ENCODE assay signal across 34 cellular contexts in genomic region chr4:90753068-90753467, GRCh38.
"Had no signal": no experiment of that assay in that cellular context is flagged by ENCODE, and none has a peak within 500 bp of the region (broad histone marks: within the 10 kb centered on the region; RNA-seq: fewer than 3 reads in every experiment).

No MANE protein-coding gene starts in this region.

- H3K27ac ChIP-seq: body of pancreas, brain microvascular endothelial cell, breast epithelium, VCaP had no signal

- H3K27me3 Mint-ChIP-seq: activated CD4-positive, alpha-beta memory T cell treated with anti-CD3 and anti-CD28 coated beads, Interleukin-2, amount 10 ng/mL, durations not matched to agents 7 days and 5 days; activated CD4-positive, alpha-beta T cell treated with anti-CD3 and anti-CD28 coated beads for 36 hours; activated CD4-positive, alpha-beta T cell treated with anti-CD3 and anti-CD28 coated beads, Interleukin-2, amount 10 ng/mL, durations not matched to agents 7 days and 5 days; activated CD8-positive, alpha-beta memory T cell treated with anti-CD3 and anti-CD28 coated beads, Interleukin-2, amount 10 ng/mL, durations not matched to agents 7 days and 5 days; activated naive CD4-positive, alpha-beta T cell treated with anti-CD3 and anti-CD28 coated beads, Interleukin-2, amount 10 ng/mL, durations not matched to agents 7 days and 5 days; activated naive CD4-positive, alpha-beta T cell treated with anti-CD3 and anti-CD28 coated beads, Interleukin-2, amount 50 U/mL, for 24 hours; activated naive CD8-positive, alpha-beta T cell; activated naive CD8-positive, alpha-beta T cell treated with anti-CD3 and anti-CD28 coated beads, Interleukin-2, amount 10 ng/mL, durations not matched to agents 7 days and 5 days; activated naive CD8-positive, alpha-beta T cell treated with anti-CD3 and anti-CD28 coated beads, Interleukin-2, amount 50 U/mL, for 24 hours; activated T-cell treated with anti-CD3 and anti-CD28 coated beads, Interleukin-2, amount 50 U/mL, for 24 hours had no signal

- H3K4me3 Mint-ChIP-seq: activated CD4-positive, alpha-beta memory T cell treated with anti-CD3 and anti-CD28 coated beads, Interleukin-2, amount 10 ng/mL, durations not matched to agents 7 days and 5 days; activated CD4-positive, alpha-beta T cell treated with anti-CD3 and anti-CD28 coated beads for 36 hours; activated CD4-positive, alpha-beta T cell treated with anti-CD3 and anti-CD28 coated beads, Interleukin-2, amount 10 ng/mL, durations not matched to agents 7 days and 5 days; activated CD8-positive, alpha-beta memory T cell treated with anti-CD3 and anti-CD28 coated beads, Interleukin-2, amount 10 ng/mL, durations not matched to agents 7 days and 5 days; activated CD8-positive, alpha-beta T cell treated with anti-CD3 and anti-CD28 coated beads, Interleukin-2, amount 10 ng/mL, durations not matched to agents 7 days and 5 days; activated naive CD4-positive, alpha-beta T cell treated with anti-CD3 and anti-CD28 coated beads, Interleukin-2, amount 10 ng/mL, durations not matched to agents 7 days and 5 days; activated naive CD4-positive, alpha-beta T cell treated with anti-CD3 and anti-CD28 coated beads, Interleukin-2, amount 50 U/mL, for 24 hours; activated naive CD8-positive, alpha-beta T cell; activated naive CD8-positive, alpha-beta T cell treated with anti-CD3 and anti-CD28 coated beads, Interleukin-2, amount 10 ng/mL, durations not matched to agents 7 days and 5 days; activated naive CD8-positive, alpha-beta T cell treated with anti-CD3 and anti-CD28 coated beads, Interleukin-2, amount 50 U/mL, for 24 hours; activated T-cell treated with anti-CD3 and anti-CD28 coated beads, Interleukin-2, amount 50 U/mL, for 24 hours; T-helper 1 cell treated with Interleukin-12 subunit alpha and Interleukin-12 subunit beta and Interleukin-4 antibody, amounts not matched to agents 30 μg/mL and 1 μg/mL, for 36 hours; T-helper 2 cell treated with Interferon-gamma antibody and Interleukin-4, amounts not matched to agents 5 μg/mL and 100 μg/mL, for 36 hours had no signal

- H3K27me3 ChIP-seq: body of pancreas, brain microvascular endothelial cell, breast epithelium had no signal

- H3K36me3 ChIP-seq: brain microvascular endothelial cell, breast epithelium had no signal

- ATAC-seq: activated CD4-positive, alpha-beta T cell treated with anti-CD3 and anti-CD28 coated beads for 36 hours; activated CD4-positive, CD25-positive, alpha-beta regulatory T cell treated with anti-CD3 and anti-CD28 coated beads, Interleukin-2, amount 50 U/mL, for 24 hours; activated CD8-positive, alpha-beta memory T cell treated with anti-CD3 and anti-CD28 coated beads, Interleukin-2, amount 10 ng/mL, durations not matched to agents 7 days and 5 days; activated CD8-positive, alpha-beta T cell treated with anti-CD3 and anti-CD28 coated beads, Interleukin-2, amount 10 ng/mL, durations not matched to agents 7 days and 5 days; activated naive CD8-positive, alpha-beta T cell treated with anti-CD3 and anti-CD28 coated beads, Interleukin-2, amount 50 U/mL, for 24 hours; body of pancreas had no signal

- H3K4me1 ChIP-seq: body of pancreas, breast epithelium had no signal

- DNase-seq: activated CD4-positive, alpha-beta memory T cell treated with anti-CD3 and anti-CD28 coated beads, Interleukin-2, amount 10 ng/mL, durations not matched to agents 7 days and 5 days; activated CD4-positive, alpha-beta T cell treated with anti-CD3 and anti-CD28 coated beads for 1 hour; activated CD4-positive, alpha-beta T cell treated with anti-CD3 and anti-CD28 coated beads for 36 hours; activated CD4-positive, alpha-beta T cell treated with anti-CD3 and anti-CD28 coated beads for 48 hours; activated CD4-positive, alpha-beta T cell treated with anti-CD3 and anti-CD28 coated beads, Interleukin-2, amount 10 ng/mL, durations not matched to agents 7 days and 5 days; activated CD4-positive, alpha-beta T cell treated with anti-CD3 and anti-CD28 coated beads, Interleukin-2, amount 50 U/mL, for 48 hours; activated CD4-positive, CD25-positive, alpha-beta regulatory T cell; activated CD8-positive, alpha-beta memory T cell treated with anti-CD3 and anti-CD28 coated beads for 24 hours; activated CD8-positive, alpha-beta memory T cell treated with anti-CD3 and anti-CD28 coated beads, Interleukin-2, amount 10 ng/mL, durations not matched to agents 7 days and 5 days; activated CD8-positive, alpha-beta memory T cell treated with anti-CD3 and anti-CD28 coated beads, Interleukin-2, amount 50 U/mL, for 48 hours; activated CD8-positive, alpha-beta T cell treated with anti-CD3 and anti-CD28 coated beads, Interleukin-2, amount 10 ng/mL, durations not matched to agents 7 days and 5 days; activated effector memory CD4-positive, alpha-beta T cell treated with Interleukin-2 at 50 U/mL for 16 hours; activated gamma-delta T cell; activated naive CD4-positive, alpha-beta T cell treated with anti-CD3 and anti-CD28 coated beads, Interleukin-2, amount 10 ng/mL, durations not matched to agents 7 days and 5 days; activated naive CD4-positive, alpha-beta T cell treated with Interleukin-2 at 50 U/mL for 16 hours; activated naive CD8-positive, alpha-beta T cell treated with anti-CD3 and anti-CD28 coated beads, Interleukin-2, amount 10 ng/mL, durations not matched to agents 7 days and 5 days; activated naive CD8-positive, alpha-beta T cell treated with anti-CD3 and anti-CD28 coated beads, Interleukin-2, amount 50 U/mL, for 24 hours; activated T-cell treated with anti-CD3 and anti-CD28 coated beads, Interleukin-2, amount 50 U/mL, for 24 hours; activated T-cell treated with anti-CD3 and anti-CD28 coated beads, Interleukin-2, amount 50 U/mL, for 48 hours; aorta; body of pancreas; brain microvascular endothelial cell; central memory CD4-positive, alpha-beta T cell; T-helper 1 cell; T-helper 2 cell; T-helper 9 cell had no signal

- H3K4me3 ChIP-seq: body of pancreas, breast epithelium had no signal

- H3K27ac Mint-ChIP-seq: activated CD4-positive, alpha-beta memory T cell treated with anti-CD3 and anti-CD28 coated beads, Interleukin-2, amount 10 ng/mL, durations not matched to agents 7 days and 5 days; activated CD4-positive, alpha-beta T cell treated with anti-CD3 and anti-CD28 coated beads for 36 hours; activated CD4-positive, alpha-beta T cell treated with anti-CD3 and anti-CD28 coated beads, Interleukin-2, amount 10 ng/mL, durations not matched to agents 7 days and 5 days; activated CD8-positive, alpha-beta memory T cell treated with anti-CD3 and anti-CD28 coated beads, Interleukin-2, amount 10 ng/mL, durations not matched to agents 7 days and 5 days; activated CD8-positive, alpha-beta T cell treated with anti-CD3 and anti-CD28 coated beads, Interleukin-2, amount 10 ng/mL, durations not matched to agents 7 days and 5 days; activated naive CD4-positive, alpha-beta T cell treated with anti-CD3 and anti-CD28 coated beads, Interleukin-2, amount 10 ng/mL, durations not matched to agents 7 days and 5 days; activated naive CD4-positive, alpha-beta T cell treated with anti-CD3 and anti-CD28 coated beads, Interleukin-2, amount 50 U/mL, for 24 hours; activated naive CD8-positive, alpha-beta T cell; activated naive CD8-positive, alpha-beta T cell treated with anti-CD3 and anti-CD28 coated beads, Interleukin-2, amount 10 ng/mL, durations not matched to agents 7 days and 5 days; activated naive CD8-positive, alpha-beta T cell treated with anti-CD3 and anti-CD28 coated beads, Interleukin-2, amount 50 U/mL, for 24 hours; activated T-cell treated with anti-CD3 and anti-CD28 coated beads, Interleukin-2, amount 50 U/mL, for 24 hours; activated T-helper 2 cell treated with anti-CD3 and anti-CD28 coated beads, Interferon-gamma antibody, Interleukin-2, Interleukin-4, amounts not matched to agents 10 μg/mL and 5 μg/mL and 100 μg/mL, durations not matched to agents 14 hours and 24 hours and 36 hours; T-helper 1 cell treated with Interleukin-12 subunit alpha and Interleukin-12 subunit beta and Interleukin-4 antibody, amounts not matched to agents 30 μg/mL and 1 μg/mL, for 36 hours; T-helper 2 cell treated with Interferon-gamma antibody and Interleukin-4, amounts not matched to agents 5 μg/mL and 100 μg/mL, for 36 hours had no signal

- H3K36me3 Mint-ChIP-seq: activated CD8-positive, alpha-beta memory T cell treated with anti-CD3 and anti-CD28 coated beads, Interleukin-2, amount 10 ng/mL, durations not matched to agents 7 days and 5 days; activated naive CD4-positive, alpha-beta T cell treated with anti-CD3 and anti-CD28 coated beads, Interleukin-2, amount 10 ng/mL, durations not matched to agents 7 days and 5 days; activated naive CD4-positive, alpha-beta T cell treated with anti-CD3 and anti-CD28 coated beads, Interleukin-2, amount 50 U/mL, for 24 hours; activated naive CD8-positive, alpha-beta T cell; activated naive CD8-positive, alpha-beta T cell treated with anti-CD3 and anti-CD28 coated beads, Interleukin-2, amount 10 ng/mL, durations not matched to agents 7 days and 5 days had no signal

- H3K9me3 Mint-ChIP-seq: activated CD4-positive, alpha-beta memory T cell treated with anti-CD3 and anti-CD28 coated beads, Interleukin-2, amount 10 ng/mL, durations not matched to agents 7 days and 5 days; activated CD4-positive, alpha-beta T cell treated with anti-CD3 and anti-CD28 coated beads, Interleukin-2, amount 10 ng/mL, durations not matched to agents 7 days and 5 days; activated naive CD4-positive, alpha-beta T cell treated with anti-CD3 and anti-CD28 coated beads, Interleukin-2, amount 10 ng/mL, durations not matched to agents 7 days and 5 days; activated naive CD4-positive, alpha-beta T cell treated with anti-CD3 and anti-CD28 coated beads, Interleukin-2, amount 50 U/mL, for 24 hours; activated naive CD8-positive, alpha-beta T cell treated with anti-CD3 and anti-CD28 coated beads, Interleukin-2, amount 10 ng/mL, durations not matched to agents 7 days and 5 days; activated naive CD8-positive, alpha-beta T cell treated with anti-CD3 and anti-CD28 coated beads, Interleukin-2, amount 50 U/mL, for 24 hours; activated T-cell treated with anti-CD3 and anti-CD28 coated beads, Interleukin-2, amount 50 U/mL, for 24 hours; activated T-helper 2 cell treated with anti-CD3 and anti-CD28 coated beads, Interferon-gamma antibody, Interleukin-2, Interleukin-4, amounts not matched to agents 10 μg/mL and 5 μg/mL and 100 μg/mL, durations not matched to agents 14 hours and 24 hours and 36 hours; T-helper 1 cell treated with Interleukin-12 subunit alpha and Interleukin-12 subunit beta and Interleukin-4 antibody, amounts not matched to agents 30 μg/mL and 1 μg/mL, for 36 hours had no signal

- H3K4me1 Mint-ChIP-seq: activated CD4-positive, alpha-beta memory T cell treated with anti-CD3 and anti-CD28 coated beads, Interleukin-2, amount 10 ng/mL, durations not matched to agents 7 days and 5 days; activated CD4-positive, alpha-beta T cell treated with anti-CD3 and anti-CD28 coated beads for 36 hours; activated CD4-positive, alpha-beta T cell treated with anti-CD3 and anti-CD28 coated beads, Interleukin-2, amount 10 ng/mL, durations not matched to agents 7 days and 5 days; activated CD8-positive, alpha-beta memory T cell treated with anti-CD3 and anti-CD28 coated beads, Interleukin-2, amount 10 ng/mL, durations not matched to agents 7 days and 5 days; activated naive CD4-positive, alpha-beta T cell treated with anti-CD3 and anti-CD28 coated beads, Interleukin-2, amount 10 ng/mL, durations not matched to agents 7 days and 5 days; activated naive CD4-positive, alpha-beta T cell treated with anti-CD3 and anti-CD28 coated beads, Interleukin-2, amount 50 U/mL, for 24 hours; activated naive CD8-positive, alpha-beta T cell treated with anti-CD3 and anti-CD28 coated beads, Interleukin-2, amount 10 ng/mL, durations not matched to agents 7 days and 5 days; activated naive CD8-positive, alpha-beta T cell treated with anti-CD3 and anti-CD28 coated beads, Interleukin-2, amount 50 U/mL, for 24 hours had no signal

- H3K9me3 ChIP-seq: body of pancreas, breast epithelium had no signal
